ENCODE assay signal across 1 cellular context in the genomic region with DNA sequence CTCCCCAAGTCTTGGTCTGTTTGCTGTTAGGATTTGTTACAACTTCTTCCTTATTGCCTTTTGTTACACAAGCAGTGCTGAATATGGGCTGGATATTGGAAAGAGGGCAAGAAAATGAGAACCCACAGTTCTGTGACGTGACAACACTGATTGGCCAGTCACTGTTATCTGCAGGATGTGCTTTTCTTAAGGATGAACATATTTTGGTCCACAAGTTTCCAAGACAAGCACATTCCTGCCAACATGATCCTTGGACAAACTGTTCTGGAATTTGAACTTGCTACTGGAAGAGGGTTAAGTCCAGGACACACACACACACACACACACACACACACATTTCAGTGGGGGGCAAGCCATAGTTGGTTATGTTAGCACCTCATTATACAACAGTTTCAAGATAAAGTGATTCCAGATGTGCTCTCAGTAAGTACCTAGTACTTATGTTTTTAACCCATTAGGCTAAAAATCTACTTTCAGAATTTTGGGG.
TF ChIP-seq lines count a peak whose summit lies in the region.

No MANE protein-coding gene starts in this region.

TF ChIP-seq in H1, 55 proteins besides CTCF, POLR2A, EP300 and RAD21 (continued from another document):
- no peak for TF ChIP-seq BACH1 (IDR thresholded peaks at IDR 0.05; ENCODE audit: low read length)
- no peak for TF ChIP-seq EGR1 (IDR thresholded peaks at IDR 0.05; ENCODE audit: borderline replicate concordance, low read depth, low read length)
- no peak for TF ChIP-seq RNF2 (IDR thresholded peaks at IDR 0.05; ENCODE audit: borderline replicate concordance, low read depth, low read length, missing control alignments, poor library complexity, severe bottlenecking)
- no peak for TF ChIP-seq HDAC2 (IDR thresholded peaks at IDR 0.05; ENCODE audit: borderline replicate concordance in 1 of 2, low read depth in 2 of 2, low read length in 2 of 2)
- TF ChIP-seq TBP (IDR thresholded peaks at IDR 0.05; ENCODE audit: low read depth, low read length) = no peak
- TF ChIP-seq, protein P1, sequence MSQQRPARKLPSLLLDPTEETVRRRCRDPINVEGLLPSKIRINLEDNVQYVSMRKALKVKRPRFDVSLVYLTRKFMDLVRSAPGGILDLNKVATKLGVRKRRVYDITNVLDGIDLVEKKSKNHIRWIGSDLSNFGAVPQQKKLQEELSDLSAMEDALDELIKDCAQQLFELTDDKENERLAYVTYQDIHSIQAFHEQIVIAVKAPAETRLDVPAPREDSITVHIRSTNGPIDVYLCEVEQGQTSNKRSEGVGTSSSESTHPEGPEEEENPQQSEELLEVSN (IDR thresholded peaks at IDR 0.05) = no peak
- TF ChIP-seq GABPA (IDR thresholded peaks at IDR 0.05; ENCODE audit: borderline replicate concordance, insufficient read depth, low read length) = no peak
- no peak for TF ChIP-seq SP4 (IDR thresholded peaks at IDR 0.05; ENCODE audit: low read length)
- TF ChIP-seq SIX5 (IDR thresholded peaks at IDR 0.05; ENCODE audit: low read depth, low read length) = no peak
- no peak for TF ChIP-seq CTBP2 (IDR thresholded peaks at IDR 0.05; ENCODE audit: borderline replicate concordance, insufficient read depth, insufficient read length, low read length)
- TF ChIP-seq KDM5A (IDR thresholded peaks at IDR 0.05; ENCODE audit: low read length) = no peak
- TF ChIP-seq, protein P2, sequence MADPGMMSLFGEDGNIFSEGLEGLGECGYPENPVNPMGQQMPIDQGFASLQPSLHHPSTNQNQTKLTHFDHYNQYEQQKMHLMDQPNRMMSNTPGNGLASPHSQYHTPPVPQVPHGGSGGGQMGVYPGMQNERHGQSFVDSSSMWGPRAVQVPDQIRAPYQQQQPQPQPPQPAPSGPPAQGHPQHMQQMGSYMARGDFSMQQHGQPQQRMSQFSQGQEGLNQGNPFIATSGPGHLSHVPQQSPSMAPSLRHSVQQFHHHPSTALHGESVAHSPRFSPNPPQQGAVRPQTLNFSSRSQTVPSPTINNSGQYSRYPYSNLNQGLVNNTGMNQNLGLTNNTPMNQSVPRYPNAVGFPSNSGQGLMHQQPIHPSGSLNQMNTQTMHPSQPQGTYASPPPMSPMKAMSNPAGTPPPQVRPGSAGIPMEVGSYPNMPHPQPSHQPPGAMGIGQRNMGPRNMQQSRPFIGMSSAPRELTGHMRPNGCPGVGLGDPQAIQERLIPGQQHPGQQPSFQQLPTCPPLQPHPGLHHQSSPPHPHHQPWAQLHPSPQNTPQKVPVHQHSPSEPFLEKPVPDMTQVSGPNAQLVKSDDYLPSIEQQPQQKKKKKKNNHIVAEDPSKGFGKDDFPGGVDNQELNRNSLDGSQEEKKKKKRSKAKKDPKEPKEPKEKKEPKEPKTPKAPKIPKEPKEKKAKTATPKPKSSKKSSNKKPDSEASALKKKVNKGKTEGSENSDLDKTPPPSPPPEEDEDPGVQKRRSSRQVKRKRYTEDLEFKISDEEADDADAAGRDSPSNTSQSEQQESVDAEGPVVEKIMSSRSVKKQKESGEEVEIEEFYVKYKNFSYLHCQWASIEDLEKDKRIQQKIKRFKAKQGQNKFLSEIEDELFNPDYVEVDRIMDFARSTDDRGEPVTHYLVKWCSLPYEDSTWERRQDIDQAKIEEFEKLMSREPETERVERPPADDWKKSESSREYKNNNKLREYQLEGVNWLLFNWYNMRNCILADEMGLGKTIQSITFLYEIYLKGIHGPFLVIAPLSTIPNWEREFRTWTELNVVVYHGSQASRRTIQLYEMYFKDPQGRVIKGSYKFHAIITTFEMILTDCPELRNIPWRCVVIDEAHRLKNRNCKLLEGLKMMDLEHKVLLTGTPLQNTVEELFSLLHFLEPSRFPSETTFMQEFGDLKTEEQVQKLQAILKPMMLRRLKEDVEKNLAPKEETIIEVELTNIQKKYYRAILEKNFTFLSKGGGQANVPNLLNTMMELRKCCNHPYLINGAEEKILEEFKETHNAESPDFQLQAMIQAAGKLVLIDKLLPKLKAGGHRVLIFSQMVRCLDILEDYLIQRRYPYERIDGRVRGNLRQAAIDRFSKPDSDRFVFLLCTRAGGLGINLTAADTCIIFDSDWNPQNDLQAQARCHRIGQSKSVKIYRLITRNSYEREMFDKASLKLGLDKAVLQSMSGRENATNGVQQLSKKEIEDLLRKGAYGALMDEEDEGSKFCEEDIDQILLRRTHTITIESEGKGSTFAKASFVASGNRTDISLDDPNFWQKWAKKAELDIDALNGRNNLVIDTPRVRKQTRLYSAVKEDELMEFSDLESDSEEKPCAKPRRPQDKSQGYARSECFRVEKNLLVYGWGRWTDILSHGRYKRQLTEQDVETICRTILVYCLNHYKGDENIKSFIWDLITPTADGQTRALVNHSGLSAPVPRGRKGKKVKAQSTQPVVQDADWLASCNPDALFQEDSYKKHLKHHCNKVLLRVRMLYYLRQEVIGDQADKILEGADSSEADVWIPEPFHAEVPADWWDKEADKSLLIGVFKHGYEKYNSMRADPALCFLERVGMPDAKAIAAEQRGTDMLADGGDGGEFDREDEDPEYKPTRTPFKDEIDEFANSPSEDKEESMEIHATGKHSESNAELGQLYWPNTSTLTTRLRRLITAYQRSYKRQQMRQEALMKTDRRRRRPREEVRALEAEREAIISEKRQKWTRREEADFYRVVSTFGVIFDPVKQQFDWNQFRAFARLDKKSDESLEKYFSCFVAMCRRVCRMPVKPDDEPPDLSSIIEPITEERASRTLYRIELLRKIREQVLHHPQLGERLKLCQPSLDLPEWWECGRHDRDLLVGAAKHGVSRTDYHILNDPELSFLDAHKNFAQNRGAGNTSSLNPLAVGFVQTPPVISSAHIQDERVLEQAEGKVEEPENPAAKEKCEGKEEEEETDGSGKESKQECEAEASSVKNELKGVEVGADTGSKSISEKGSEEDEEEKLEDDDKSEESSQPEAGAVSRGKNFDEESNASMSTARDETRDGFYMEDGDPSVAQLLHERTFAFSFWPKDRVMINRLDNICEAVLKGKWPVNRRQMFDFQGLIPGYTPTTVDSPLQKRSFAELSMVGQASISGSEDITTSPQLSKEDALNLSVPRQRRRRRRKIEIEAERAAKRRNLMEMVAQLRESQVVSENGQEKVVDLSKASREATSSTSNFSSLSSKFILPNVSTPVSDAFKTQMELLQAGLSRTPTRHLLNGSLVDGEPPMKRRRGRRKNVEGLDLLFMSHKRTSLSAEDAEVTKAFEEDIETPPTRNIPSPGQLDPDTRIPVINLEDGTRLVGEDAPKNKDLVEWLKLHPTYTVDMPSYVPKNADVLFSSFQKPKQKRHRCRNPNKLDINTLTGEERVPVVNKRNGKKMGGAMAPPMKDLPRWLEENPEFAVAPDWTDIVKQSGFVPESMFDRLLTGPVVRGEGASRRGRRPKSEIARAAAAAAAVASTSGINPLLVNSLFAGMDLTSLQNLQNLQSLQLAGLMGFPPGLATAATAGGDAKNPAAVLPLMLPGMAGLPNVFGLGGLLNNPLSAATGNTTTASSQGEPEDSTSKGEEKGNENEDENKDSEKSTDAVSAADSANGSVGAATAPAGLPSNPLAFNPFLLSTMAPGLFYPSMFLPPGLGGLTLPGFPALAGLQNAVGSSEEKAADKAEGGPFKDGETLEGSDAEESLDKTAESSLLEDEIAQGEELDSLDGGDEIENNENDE (IDR thresholded peaks at IDR 0.05; ENCODE audit: insufficient replicate concordance, low read length) = no peak
- TF ChIP-seq ZNF274 (IDR thresholded peaks at IDR 0.05; ENCODE audit: borderline replicate concordance, extremely low read depth, low read length) = no peak
- no peak for TF ChIP-seq SP1 (IDR thresholded peaks at IDR 0.05; ENCODE audit: low read depth, low read length)
- no peak for TF ChIP-seq RFX5 (IDR thresholded peaks at IDR 0.05; ENCODE audit: borderline replicate concordance, low read depth, low read length)
- TF ChIP-seq, protein P3, sequence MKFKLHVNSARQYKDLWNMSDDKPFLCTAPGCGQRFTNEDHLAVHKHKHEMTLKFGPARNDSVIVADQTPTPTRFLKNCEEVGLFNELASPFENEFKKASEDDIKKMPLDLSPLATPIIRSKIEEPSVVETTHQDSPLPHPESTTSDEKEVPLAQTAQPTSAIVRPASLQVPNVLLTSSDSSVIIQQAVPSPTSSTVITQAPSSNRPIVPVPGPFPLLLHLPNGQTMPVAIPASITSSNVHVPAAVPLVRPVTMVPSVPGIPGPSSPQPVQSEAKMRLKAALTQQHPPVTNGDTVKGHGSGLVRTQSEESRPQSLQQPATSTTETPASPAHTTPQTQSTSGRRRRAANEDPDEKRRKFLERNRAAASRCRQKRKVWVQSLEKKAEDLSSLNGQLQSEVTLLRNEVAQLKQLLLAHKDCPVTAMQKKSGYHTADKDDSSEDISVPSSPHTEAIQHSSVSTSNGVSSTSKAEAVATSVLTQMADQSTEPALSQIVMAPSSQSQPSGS (IDR thresholded peaks at IDR 0.05; ENCODE audit: low read length) = no peak
